ENCODE assay signal across 13 cellular contexts in genomic region chr7:11332865-11333228, GRCh38.
DNase-seq lines count a peak whose midpoint lies in the region; ATAC-seq and TF ChIP-seq lines count a peak whose summit lies in the region.
"Had no signal": no experiment of that assay in that cellular context is flagged by ENCODE, and none has a peak within 500 bp of the region (broad histone marks: within the 10 kb centered on the region; RNA-seq: fewer than 3 reads in every experiment).

No MANE protein-coding gene starts in this region.

- ATAC-seq in GM18520 (IDR thresholded peaks at IDR 0.05; ENCODE audit: unreplicated experiment) (peak; percentile 44), GM21360 (IDR thresholded peaks at IDR 0.05; ENCODE audit: unreplicated experiment) (peak; percentile 45), HG02884 (IDR thresholded peaks at IDR 0.05; ENCODE audit: unreplicated experiment) (peak; percentile 31), HG03457 (IDR thresholded peaks at IDR 0.05; ENCODE audit: unreplicated experiment) (peak; percentile 17)

- no peaks in the 10 kb centered on the region for H3K36me3 ChIP-seq in colonic mucosa
- no peaks in the 10 kb centered on the region for H3K36me3 ChIP-seq in esophagus muscularis mucosa
- H3K36me3 ChIP-seq: SJSA1 had no signal

- no peak for TF ChIP-seq POLR2A in esophagus muscularis mucosa (IDR thresholded peaks at IDR 0.05; ENCODE audit: low read depth)

- no peak for TF ChIP-seq EP300 in esophagus muscularis mucosa (IDR thresholded peaks at IDR 0.05)

- no peak overlapping the region for H3K9ac ChIP-seq in colonic mucosa (ENCODE audit: low read depth in 2 of 2, low read length in 2 of 2)

- H3K9me3 ChIP-seq in colonic mucosa (no peaks in the 10 kb centered on the region), esophagus muscularis mucosa (peaks cover 0 to 3% (median 0%) of the 10 kb centered on the region in 4 donors)
- H3K9me3 ChIP-seq: SJSA1 had no signal

- intact Hi-C loops in colonic mucosa (cut with DNase I): no loop called here
- intact Hi-C loops in esophagus muscularis mucosa (cut with DNase I): no loop called here

- 100% methylated on average over 2 of the region's 2 CpGs for WGBS in esophagus muscularis mucosa

- no peaks in the 10 kb centered on the region for H3K27me3 ChIP-seq in colonic mucosa
- H3K27me3 ChIP-seq in esophagus muscularis mucosa: no peaks in the 10 kb centered on the region
- H3K27me3 ChIP-seq: SJSA1 had no signal

- H3K27ac ChIP-seq in colonic mucosa: no peak overlapping the region
- no peak overlapping the region for H3K27ac ChIP-seq in esophagus muscularis mucosa (replicated peaks in 1 of 4)
- H3K27ac ChIP-seq: SJSA1 had no signal

- TF ChIP-seq CTCF in colonic mucosa (IDR thresholded peaks at IDR 0.05) (no peak), esophagus muscularis mucosa (IDR thresholded peaks at IDR 0.05) (no peak)

- H3K4me1 ChIP-seq in colonic mucosa (no peaks in the 10 kb centered on the region), esophagus muscularis mucosa (no peaks in the 10 kb centered on the region)
- H3K4me1 ChIP-seq: SJSA1 had no signal

- H3K4me3 ChIP-seq in colonic mucosa (no peak overlapping the region), esophagus muscularis mucosa (no peak overlapping the region)
- H3K4me3 ChIP-seq: SJSA1 had no signal

- DNase-seq in NCI-H2227 treated with DMSO at 0.1 percent for 48 hours (lab: John Stamatoyannopoulos, UW) (no peak), colonic mucosa (no peak), esophagus muscularis mucosa (ENCODE audit: extremely low spot score) (no peak), NCI-H1694 (lab: John Stamatoyannopoulos, UW) (no peak)
- DNase-seq: activated CD8-positive, alpha-beta memory T cell treated with anti-CD3 and anti-CD28 coated beads, Interleukin-2, amount 50 U/mL, for 4 hours; dermis blood vessel endothelial cell; immature natural killer cell; posterior cingulate gyrus had no signal
